In the genomic region with DNA sequence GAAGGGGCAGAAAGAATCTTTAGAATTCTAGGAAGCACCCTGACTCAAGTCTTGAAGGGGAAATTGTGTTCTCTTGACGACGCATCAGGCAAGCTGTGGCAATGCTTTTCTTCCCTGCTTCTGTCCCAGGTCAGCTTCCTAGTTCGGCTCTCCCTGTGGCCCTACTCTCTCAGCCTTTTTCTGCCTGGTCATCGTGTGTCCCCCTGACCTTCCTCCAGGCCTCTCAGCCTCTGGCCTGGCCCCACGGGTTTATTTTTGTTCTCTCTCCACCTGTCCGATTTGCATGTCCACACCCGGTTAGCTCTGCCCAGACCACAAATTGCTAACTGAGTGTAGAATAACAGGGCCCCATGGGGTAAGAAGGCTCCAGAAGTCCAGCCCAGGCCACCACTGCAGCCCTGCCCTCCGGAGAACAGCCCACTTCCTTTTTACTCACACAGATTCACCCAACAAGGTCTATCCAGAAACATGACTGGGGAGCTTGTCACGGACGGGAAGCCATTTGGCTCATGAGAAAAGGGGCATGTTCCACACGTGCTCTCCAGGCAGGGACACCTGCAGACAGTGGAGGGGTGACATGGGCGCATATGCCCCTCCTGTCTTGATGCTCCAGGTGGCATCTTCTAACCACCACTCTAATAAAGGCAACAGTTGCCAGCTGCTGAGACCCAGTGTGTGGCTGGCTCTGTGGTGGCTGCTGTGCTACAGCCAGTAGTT, we compare ENCODE assay signal across 8 cellular contexts. TPM values are rescaled to one million over a fixed set of nuclear protein-coding genes. Genes with fewer than 3 reads are reported as not detected.
DNase-seq lines count a peak whose midpoint lies in the region; ATAC-seq and TF ChIP-seq lines count a peak whose summit lies in the region.

No MANE protein-coding gene starts in this region.

- H3K36me3 ChIP-seq in Karpas-422 (ENCODE audit: insufficient read depth, low read length), result peaks cover 7% of the 10 kb centered on the region; the same call in 1 of the 2 replicates
- no peaks in the 10 kb centered on the region for H3K36me3 ChIP-seq in lung (ENCODE audit: control insufficient read depth in 2 of 2, insufficient read depth in 2 of 2, low read length in 2 of 2)
- no peaks in the 10 kb centered on the region for H3K36me3 ChIP-seq in suprapubic skin

- H3K9me2 ChIP-seq in Karpas-422 (replicated peaks; ENCODE audit: insufficient read depth, low read length), result no peaks in the 10 kb centered on the region

- peaks cover 42% of the 10 kb centered on the region for H3K79me2 ChIP-seq in Karpas-422 (ENCODE audit: low read length)

- H3K4me3 ChIP-seq in Karpas-422 (ENCODE audit: low read length) (peak overlapping the region; percentile 77), lung (no peak overlapping the region), suprapubic skin (no peak overlapping the region)

- TF ChIP-seq CTCF in lung (IDR thresholded peaks at IDR 0.05; ENCODE audit: control extremely low read depth, extremely low read depth), result no peak
- TF ChIP-seq CTCF in suprapubic skin (IDR thresholded peaks at IDR 0.05), result no peak

- H3K9me3 ChIP-seq in Karpas-422 (ENCODE audit: low read length) (no peaks in the 10 kb centered on the region), lung (ENCODE audit: control insufficient read depth in 2 of 2, insufficient read depth in 1 of 2, low read length in 1 of 2) (no peaks in the 10 kb centered on the region), suprapubic skin (no peaks in the 10 kb centered on the region)

- TF ChIP-seq POLR2A in suprapubic skin (IDR thresholded peaks at IDR 0.05), result no peak

- 59 to 65% methylated on average over 12 of the region's 12 CpGs for WGBS in lung, 2 donors
- 77% methylated on average over 11 of the region's 12 CpGs for WGBS in suprapubic skin

- no peak overlapping the region for H2AFZ ChIP-seq in Karpas-422 (ENCODE audit: low read length)

- H3K27ac ChIP-seq in Karpas-422 (ENCODE audit: low read length) (peak overlapping the region; percentile 97), lung (ENCODE audit: low read depth in 1 of 2, low read length in 1 of 2) (peak overlapping the region in 1 of 2 donors; percentile 17), suprapubic skin (no peak overlapping the region)

- no peaks in the 10 kb centered on the region for H3K27me3 ChIP-seq in Karpas-422 (ENCODE audit: low read length)
- no peaks in the 10 kb centered on the region for H3K27me3 ChIP-seq in lung (ENCODE audit: control insufficient read depth, insufficient read depth)
- peaks cover 7% of the 10 kb centered on the region for H3K27me3 ChIP-seq in suprapubic skin

- H3K4me2 ChIP-seq in Karpas-422 (ENCODE audit: low read depth, low read length, poor library complexity, severe bottlenecking), result peak overlapping the region; percentile 83

- no peaks in the 10 kb centered on the region for H4K20me1 ChIP-seq in Karpas-422 (ENCODE audit: insufficient read depth, low read depth, low read length)

- no peak for TF ChIP-seq EP300 in suprapubic skin (IDR thresholded peaks at IDR 0.05)

- H3K4me1 ChIP-seq in Karpas-422 (ENCODE audit: low read length), result peaks cover 100% of the 10 kb centered on the region
- H3K4me1 ChIP-seq in lung (ENCODE audit: control insufficient read depth in 2 of 2, insufficient read depth in 2 of 2, low read length in 2 of 2), result peaks cover 0 to 2% of the 10 kb centered on the region in 2 donors
- H3K4me1 ChIP-seq in suprapubic skin, result no peaks in the 10 kb centered on the region

- peak overlapping the region; percentile 89 for H3K9ac ChIP-seq in Karpas-422 (ENCODE audit: low read length)

- DNase-seq in Karpas-422, result peak; percentile 96
- no peak for DNase-seq in lung (ENCODE audit: low spot score)
- no peak for DNase-seq in suprapubic skin (ENCODE audit: low spot score in 2 of 2)
- no peak for DNase-seq in activated CD8-positive, alpha-beta memory T cell treated with anti-CD3 and anti-CD28 coated beads, Interleukin-2, amount 50 U/mL, for 48 hours
- DNase-seq in HUDEP-2 (lab: John Stamatoyannopoulos, UW; ENCODE audit: unreplicated experiment in 76 of 76), result no peak
- no peak for DNase-seq in activated CD8-positive, alpha-beta memory T cell treated with anti-CD3 and anti-CD28 coated beads for 24 hours

- ATAC-seq in GM18511 (IDR thresholded peaks at IDR 0.05; ENCODE audit: unreplicated experiment) (peak; percentile 76), GM21717 (IDR thresholded peaks at IDR 0.05; ENCODE audit: unreplicated experiment) (peak; percentile 55), lung (ENCODE audit: insufficient read depth, low FRiP score) (peak; percentile 10)

RNA-seq across cellular contexts. Expression of gene KCNN3, which starts 9.8 kb away (rescaled TPM):
- 50.0 and 68.2 TPM in 2 replicates for total RNA-seq in Karpas-422 (2014; rRNA removed; shearing (Covaris generic); ENCODE audit: low replicate concordance)
- 1 to 10 TPM; 3.2 to 4.9 TPM for total RNA-seq in lung
- polyA plus RNA-seq in lung, result under 1 TPM; 0.47 to 0.55 TPM
- total RNA-seq in suprapubic skin, result under 1 TPM; 0.30 to 0.72 (median 0.37) TPM

Comparison
In these comparisons a context has a peak if more than half of its experiments do, and no peak if none do; other contexts are left out.
1. ATAC-seq: peak in every context shown above with its lines; median percentile 76 in GM18511; 55 in GM21717; 10 in lung.